Comparison of ENCODE assay signal across 8 cellular contexts in the genomic region with DNA sequence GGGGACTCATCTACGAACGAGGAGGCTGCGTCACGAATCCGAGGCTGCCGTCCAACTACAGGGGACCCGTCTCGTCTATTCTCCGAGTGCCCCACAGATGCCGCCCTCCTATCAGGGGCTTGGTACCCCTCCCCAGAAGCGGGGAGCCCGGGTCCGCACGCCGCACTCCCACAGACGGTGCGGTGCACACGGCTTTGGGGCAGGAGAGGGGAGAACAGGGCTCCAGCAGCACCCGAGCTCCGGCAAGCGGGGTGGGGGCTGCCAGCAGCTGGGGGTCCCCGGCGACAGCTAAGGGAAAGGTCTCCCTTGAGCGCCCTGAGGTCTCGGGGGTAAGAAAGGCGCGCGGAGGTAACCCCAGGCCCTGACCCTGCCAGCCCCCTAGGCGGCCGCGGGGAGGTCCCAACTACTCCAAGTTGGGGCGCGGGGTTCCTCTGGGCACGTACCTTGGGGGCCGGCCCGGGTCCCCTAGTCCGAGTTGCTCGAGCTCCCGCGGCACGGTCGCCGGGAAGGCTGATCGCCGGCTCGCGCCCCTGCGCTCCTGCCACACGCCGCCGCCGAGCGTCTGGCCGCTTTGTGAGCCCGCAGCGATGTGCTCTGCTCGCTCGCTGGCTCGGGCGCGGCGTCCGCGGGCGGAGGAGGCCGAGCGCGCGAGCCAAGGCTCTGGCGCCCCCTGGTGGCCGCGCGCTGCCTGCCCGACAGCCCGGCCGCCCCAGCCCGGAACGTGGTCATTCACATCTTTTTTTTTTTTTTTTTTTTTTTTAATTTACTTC. TPM values are rescaled to one million over a fixed set of nuclear protein-coding genes. Genes with fewer than 3 reads are reported as not detected.
DNase-seq lines count a peak whose midpoint lies in the region; ATAC-seq, FAIRE-seq and TF ChIP-seq lines count a peak whose summit lies in the region.

A gene (minus strand): TSS at position 591 of the 770 bp plus-strand sequence.

- no peaks in the 10 kb centered on the region for H3K36me3 Mint-ChIP-seq in Caco-2 (ENCODE audit: insufficient read depth, unreplicated experiment)

- H2BK15ac ChIP-seq in neuronal stem cell (ENCODE audit: low read length): peak within 1 kb of the TSS; percentile 34

- peak in 1 of 2 donors; percentile 5 for TF ChIP-seq POLR2A in suprapubic skin (IDR thresholded peaks at IDR 0.05)

- peak within 1 kb of the TSS; percentile 16 for H2BK120ac ChIP-seq in neuronal stem cell (ENCODE audit: low read depth, low read length)

- H3K4me3 ChIP-seq in Caco-2 (ENCODE audit: low read depth, low read length) (no peak within 1 kb of the TSS), neuronal stem cell (ENCODE audit: low read length in 2 of 2) (peak within 1 kb of the TSS; percentile 70 to 86), suprapubic skin (peak within 1 kb of the TSS; percentile 52)

- peaks cover 8% of the 10 kb centered on the region for H3K27me3 Mint-ChIP-seq in Caco-2 (ENCODE audit: insufficient read depth, unreplicated experiment)

- H2AFZ ChIP-seq in neuronal stem cell (ENCODE audit: low read length): peak within 1 kb of the TSS; percentile 99

- H3K4me3 Mint-ChIP-seq in Caco-2 (ENCODE audit: unreplicated experiment): no peak within 1 kb of the TSS

- H4K8ac ChIP-seq in neuronal stem cell (ENCODE audit: low read depth, low read length): peak within 1 kb of the TSS; percentile 7

- H4K91ac ChIP-seq in neuronal stem cell (ENCODE audit: low read depth, low read length, poor library complexity): no peak within 1 kb of the TSS

- ATAC-seq in GM19467 (IDR thresholded peaks at IDR 0.05; ENCODE audit: unreplicated experiment): peak; percentile 92

- BruUV-seq in Caco-2 (replicated peaks; lab: Mats Ljungman, UMichigan): no TSS peak

- no peak within 1 kb of the TSS for H3K4ac ChIP-seq in neuronal stem cell (ENCODE audit: low read length)

- H3K23ac ChIP-seq in neuronal stem cell (ENCODE audit: low read depth, low read length, poor library complexity): peak within 1 kb of the TSS; percentile 16

- H3K9me3 ChIP-seq in Caco-2 (no peaks in the 10 kb centered on the region), neuronal stem cell (replicated peaks in 1 of 2; ENCODE audit: control insufficient read depth in 2 of 2, insufficient read depth in 1 of 2, low read depth in 1 of 2, low read length in 2 of 2) (no peaks in the 10 kb centered on the region), suprapubic skin (no peaks in the 10 kb centered on the region)

- H3K27me3 ChIP-seq in Caco-2 (replicated peaks; ENCODE audit: control insufficient read depth, insufficient read depth, low read length): no peaks in the 10 kb centered on the region; the same call in 1 of the 2 replicates
- peaks cover 9 to 18% (median 17%) of the 10 kb centered on the region in 3 experiments for H3K27me3 ChIP-seq in neuronal stem cell (ENCODE audit: control insufficient read depth in 3 of 3, insufficient read depth in 3 of 3, low read depth in 1 of 3, low read length in 3 of 3)
- H3K27me3 ChIP-seq in suprapubic skin: peaks cover 27% of the 10 kb centered on the region

- no peak within 1 kb of the TSS for H3K27ac Mint-ChIP-seq in Caco-2 (ENCODE audit: unreplicated experiment)

- CTCF ChIA-PET in Caco-2 (lab: Charles Lee): interaction anchor here (0.5 kb wide), 1 partner anchor 179 kb away, joined by 4 read pairs; no protein-coding TSS in a partner anchor

- peak within 1 kb of the TSS; percentile 25 for H3K14ac ChIP-seq in neuronal stem cell (ENCODE audit: low read length)

- peak within 1 kb of the TSS; percentile 81 for H3K18ac ChIP-seq in neuronal stem cell (ENCODE audit: low read length)

- no peaks in the 10 kb centered on the region for H3K4me1 Mint-ChIP-seq in Caco-2 (ENCODE audit: low read depth, unreplicated experiment)

- no peak within 1 kb of the TSS for H2BK5ac ChIP-seq in neuronal stem cell (ENCODE audit: low read length)

- H3K27ac ChIP-seq in neuronal stem cell (replicated peaks; ENCODE audit: low read length) (no peak within 1 kb of the TSS), suprapubic skin (no peak within 1 kb of the TSS)

- peak in 1 of 2 experiments; percentile 71 for DNase-seq in Caco-2
- peak; percentile 71 for DNase-seq in HK-2 (ENCODE audit: unreplicated experiment)
- peak; percentile 82 for DNase-seq in activated effector memory CD4-positive, alpha-beta T cell treated with anti-CD3 and anti-CD28 coated beads, Interleukin-2, amount 50 U/mL, for 16 hours
- peak; percentile 92 to 93 for DNase-seq in frontal cortex (ENCODE audit: low spot score in 2 of 2)
- DNase-seq in neuronal stem cell (ENCODE audit: low spot score): peak; percentile 88
- DNase-seq in suprapubic skin (ENCODE audit: low spot score in 2 of 2): peak; percentile 71 to 80

- TF ChIP-seq CTCF in Caco-2 (IDR thresholded peaks at IDR 0.05; ENCODE audit: insufficient read depth in 1 of 2, low read depth in 1 of 2, low read length in 1 of 2, severe bottlenecking in 1 of 2, unreplicated experiment in 1 of 2) (peak; percentile 34 to 59), suprapubic skin (IDR thresholded peaks at IDR 0.05) (peak; percentile 79 to 86)

- H3K4me1 ChIP-seq in Caco-2: no peaks in the 10 kb centered on the region
- peaks cover 0 to 4% of the 10 kb centered on the region in 2 donors for H3K4me1 ChIP-seq in neuronal stem cell (ENCODE audit: control insufficient read depth in 2 of 2, insufficient read depth in 1 of 2, low read depth in 1 of 2, low read length in 2 of 2)
- H3K4me1 ChIP-seq in suprapubic skin: peaks cover 13% of the 10 kb centered on the region

- H3K9ac ChIP-seq in neuronal stem cell (ENCODE audit: low read depth, low read length, poor library complexity): peak within 1 kb of the TSS; percentile 74

- H3K79me1 ChIP-seq in neuronal stem cell (ENCODE audit: low read depth, low read length): no peaks in the 10 kb centered on the region

- POLR2A ChIA-PET in Caco-2 (lab: Charles Lee): no interaction called here

- H2BK12ac ChIP-seq in neuronal stem cell (ENCODE audit: low read length): peak within 1 kb of the TSS; percentile 76

- FAIRE-seq in frontal cortex (lab: Jason Lieb, UNC): no peak

- intact Hi-C loops in Caco-2 (cut with micrococcal nuclease; ENCODE audit: unreplicated experiment): loop anchor here (5.0 kb wide), 1 partner anchor 152 kb away; no protein-coding TSS in a partner anchor

- H2AK5ac ChIP-seq in neuronal stem cell (ENCODE audit: low read depth, low read length): no peak within 1 kb of the TSS

- peak within 1 kb of the TSS; percentile 87 for H3K4me2 ChIP-seq in neuronal stem cell (ENCODE audit: insufficient read depth, low read length, poor library complexity, severe bottlenecking)

- H3K9me3 Mint-ChIP-seq in Caco-2 (ENCODE audit: unreplicated experiment): no peaks in the 10 kb centered on the region

- H3K36me3 ChIP-seq in Caco-2 (ENCODE audit: control insufficient read depth, insufficient read depth, low read length) (no peaks in the 10 kb centered on the region), neuronal stem cell (replicated peaks in 1 of 2; ENCODE audit: control insufficient read depth in 2 of 2, insufficient read depth in 2 of 2, low read length in 2 of 2) (no peaks in the 10 kb centered on the region), suprapubic skin (no peaks in the 10 kb centered on the region)

- WGBS in neuronal stem cell (ENCODE audit: extremely low coverage in 2 of 2, insufficient read length in 2 of 2, insufficient replicate concordance in 1 of 2), 2 donors: no CpG with 5 or more reads among the region's 78 CpGs
- WGBS in suprapubic skin: under 1% methylated on average over 53 of the region's 78 CpGs

- TF ChIP-seq EP300 in suprapubic skin (IDR thresholded peaks at IDR 0.05): no peak

TF ChIP-seq in PFSK-1, 5 proteins besides CTCF, POLR2A, EP300 and RAD21:
- TF ChIP-seq, protein P1, sequence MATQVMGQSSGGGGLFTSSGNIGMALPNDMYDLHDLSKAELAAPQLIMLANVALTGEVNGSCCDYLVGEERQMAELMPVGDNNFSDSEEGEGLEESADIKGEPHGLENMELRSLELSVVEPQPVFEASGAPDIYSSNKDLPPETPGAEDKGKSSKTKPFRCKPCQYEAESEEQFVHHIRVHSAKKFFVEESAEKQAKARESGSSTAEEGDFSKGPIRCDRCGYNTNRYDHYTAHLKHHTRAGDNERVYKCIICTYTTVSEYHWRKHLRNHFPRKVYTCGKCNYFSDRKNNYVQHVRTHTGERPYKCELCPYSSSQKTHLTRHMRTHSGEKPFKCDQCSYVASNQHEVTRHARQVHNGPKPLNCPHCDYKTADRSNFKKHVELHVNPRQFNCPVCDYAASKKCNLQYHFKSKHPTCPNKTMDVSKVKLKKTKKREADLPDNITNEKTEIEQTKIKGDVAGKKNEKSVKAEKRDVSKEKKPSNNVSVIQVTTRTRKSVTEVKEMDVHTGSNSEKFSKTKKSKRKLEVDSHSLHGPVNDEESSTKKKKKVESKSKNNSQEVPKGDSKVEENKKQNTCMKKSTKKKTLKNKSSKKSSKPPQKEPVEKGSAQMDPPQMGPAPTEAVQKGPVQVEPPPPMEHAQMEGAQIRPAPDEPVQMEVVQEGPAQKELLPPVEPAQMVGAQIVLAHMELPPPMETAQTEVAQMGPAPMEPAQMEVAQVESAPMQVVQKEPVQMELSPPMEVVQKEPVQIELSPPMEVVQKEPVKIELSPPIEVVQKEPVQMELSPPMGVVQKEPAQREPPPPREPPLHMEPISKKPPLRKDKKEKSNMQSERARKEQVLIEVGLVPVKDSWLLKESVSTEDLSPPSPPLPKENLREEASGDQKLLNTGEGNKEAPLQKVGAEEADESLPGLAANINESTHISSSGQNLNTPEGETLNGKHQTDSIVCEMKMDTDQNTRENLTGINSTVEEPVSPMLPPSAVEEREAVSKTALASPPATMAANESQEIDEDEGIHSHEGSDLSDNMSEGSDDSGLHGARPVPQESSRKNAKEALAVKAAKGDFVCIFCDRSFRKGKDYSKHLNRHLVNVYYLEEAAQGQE (IDR thresholded peaks at IDR 0.05; ENCODE audit: insufficient read depth in 1 of 2, low read depth in 2 of 2, low read length in 2 of 2): no peak
- TF ChIP-seq TAF1 (IDR thresholded peaks at IDR 0.05; ENCODE audit: borderline replicate concordance, insufficient read depth, low read length) (no peak), SIN3A (IDR thresholded peaks at IDR 0.05; ENCODE audit: borderline replicate concordance, insufficient read depth, low read length) (no peak), POLR2AphosphoS5 (IDR thresholded peaks at IDR 0.05; ENCODE audit: low read depth, low read length) (no peak), FOXP2 (optimal IDR thresholded peaks at IDR 0.05; ENCODE audit: borderline replicate concordance, extremely low read depth, extremely low read length, insufficient read depth) (peak; percentile 22)

RNA-seq across cellular contexts. Expression of the gene that starts here (rescaled TPM):
- total RNA-seq in Caco-2 (2022) (not detected in 2 replicates), frontal cortex (37.9 TPM), suprapubic skin (10 to 100 TPM in 1 of 4 donors, 1 to 10 TPM in 3; 3.9 to 11.6 (median 5.4) TPM)
- 2.5 TPM for polyA plus RNA-seq in PFSK-1 (2012; ENCODE audit: insufficient read length, low read depth)
- polyA plus RNA-seq in neuronal stem cell (2013, experiment 1 of 2): 17.7 TPM
- 17.8 TPM for polyA plus RNA-seq in neuronal stem cell (2013, experiment 2 of 2)
